12 cellular contexts compared by ENCODE assay signal in genomic region chr10:79380918-79381775, GRCh38. TPM values are rescaled to one million over a fixed set of nuclear protein-coding genes. Genes with fewer than 3 reads are reported as not detected.
DNase-seq lines count a peak whose midpoint lies in the region; ATAC-seq and TF ChIP-seq lines count a peak whose summit lies in the region.
"Had no signal": no experiment of that assay in that cellular context is flagged by ENCODE, and none has a peak within 500 bp of the region (broad histone marks: within the 10 kb centered on the region; RNA-seq: fewer than 3 reads in every experiment).

No MANE protein-coding gene starts in this region.

- ATAC-seq in gastrocnemius medialis (no peak), GM18498 (IDR thresholded peaks at IDR 0.05; ENCODE audit: unreplicated experiment) (no peak)

- no peaks in the 10 kb centered on the region for H3K27me3 Mint-ChIP-seq in activated CD4-positive, alpha-beta memory T cell treated with anti-CD3 and anti-CD28 coated beads, Interleukin-2, amount 10 ng/mL, durations not matched to agents 7 days and 5 days
- H3K27me3 Mint-ChIP-seq: CD4-positive, alpha-beta T cell had no signal

- intact Hi-C loops in gastrocnemius medialis (cut with DNase I; ENCODE audit: low total_unique reads) = no loop called here

- H4K20me1 ChIP-seq in BLaER1 = no peaks in the 10 kb centered on the region

- TF ChIP-seq POLR2A in gastrocnemius medialis (IDR thresholded peaks at IDR 0.05) = no peak

- H3K9ac ChIP-seq in BLaER1 = no peak overlapping the region

- H3K9me3 Mint-ChIP-seq in activated CD4-positive, alpha-beta memory T cell treated with anti-CD3 and anti-CD28 coated beads, Interleukin-2, amount 10 ng/mL, durations not matched to agents 7 days and 5 days = no peaks in the 10 kb centered on the region
- H3K9me3 Mint-ChIP-seq: CD4-positive, alpha-beta T cell had no signal

- no peaks in the 10 kb centered on the region for H3K9me3 ChIP-seq in BLaER1
- no peaks in the 10 kb centered on the region for H3K9me3 ChIP-seq in gastrocnemius medialis
- H3K9me3 ChIP-seq: MG63 had no signal

- H3K4me3 ChIP-seq in BLaER1 (no peak overlapping the region), gastrocnemius medialis (no peak overlapping the region)
- H3K4me3 ChIP-seq: MG63 had no signal

- no peaks in the 10 kb centered on the region for H3K4me1 Mint-ChIP-seq in activated CD4-positive, alpha-beta memory T cell treated with anti-CD3 and anti-CD28 coated beads, Interleukin-2, amount 10 ng/mL, durations not matched to agents 7 days and 5 days

- in situ Hi-C loops in gastrocnemius medialis (cut with MboI; ENCODE audit: low sequenced_read_pairs in 4 of 4) = no loop called here

- H3K36me3 ChIP-seq in BLaER1 (peaks cover 6% of the 10 kb centered on the region; the same call in 1 of the 2 replicates), gastrocnemius medialis (peaks cover 0 to 5% of the 10 kb centered on the region in 2 donors)
- H3K36me3 ChIP-seq: MG63 had no signal

- CTCF ChIA-PET in activated CD4-positive, alpha-beta memory T cell treated with anti-CD3 and anti-CD28 coated beads, Interleukin-2, amount 10 ng/mL, durations not matched to agents 7 days and 5 days (lab: Charles Lee) = interaction anchor here (2.0 kb wide), 1 partner anchor 7 kb away, joined by 11 read pairs; no protein-coding TSS in a partner anchor

- H3K27ac Mint-ChIP-seq in activated CD4-positive, alpha-beta memory T cell treated with anti-CD3 and anti-CD28 coated beads, Interleukin-2, amount 10 ng/mL, durations not matched to agents 7 days and 5 days = no peak overlapping the region
- H3K27ac Mint-ChIP-seq: CD4-positive, alpha-beta T cell had no signal

- DNase-seq in activated CD4-positive, alpha-beta memory T cell treated with anti-CD3 and anti-CD28 coated beads, Interleukin-2, amount 10 ng/mL, durations not matched to agents 7 days and 5 days = peak; percentile 12
- DNase-seq in iPS-NIHi7 (ENCODE audit: extremely low spot score) (peak; percentile 10), gastrocnemius medialis (no peak), hepatic stellate cell (ENCODE audit: low spot score) (no peak), cortex of kidney (lab: John Stamatoyannopoulos, UW) (no peak), NCI-H2196 (lab: John Stamatoyannopoulos, UW; ENCODE audit: unreplicated experiment) (no peak)
- DNase-seq: erythroblast, NCI-H524 treated with DMSO at 0.1 percent for 48 hours had no signal

- no peak for TF ChIP-seq CTCF in gastrocnemius medialis (IDR thresholded peaks at IDR 0.05 in 4 of 5, conservative IDR thresholded peaks at IDR 0.05 in 1 of 5)

- POLR2A ChIA-PET in activated CD4-positive, alpha-beta memory T cell treated with anti-CD3 and anti-CD28 coated beads, Interleukin-2, amount 10 ng/mL, durations not matched to agents 7 days and 5 days (lab: Charles Lee) = no interaction called here

- H3K27ac ChIP-seq in BLaER1 = peak overlapping the region; percentile 38; the same call in 1 of the 2 replicates
- H3K27ac ChIP-seq in gastrocnemius medialis = peak overlapping the region; percentile 60 to 68 (median 66)

- H3K4me3 Mint-ChIP-seq in activated CD4-positive, alpha-beta memory T cell treated with anti-CD3 and anti-CD28 coated beads, Interleukin-2, amount 10 ng/mL, durations not matched to agents 7 days and 5 days = no peak overlapping the region
- H3K4me3 Mint-ChIP-seq: CD4-positive, alpha-beta T cell had no signal

- H3K36me3 Mint-ChIP-seq in activated CD4-positive, alpha-beta memory T cell treated with anti-CD3 and anti-CD28 coated beads, Interleukin-2, amount 10 ng/mL, durations not matched to agents 7 days and 5 days (ENCODE audit: low read depth) = no peaks in the 10 kb centered on the region

- H3K4me2 ChIP-seq in BLaER1 = no peak overlapping the region

- no peaks in the 10 kb centered on the region for H3K27me3 ChIP-seq in BLaER1
- no peaks in the 10 kb centered on the region for H3K27me3 ChIP-seq in gastrocnemius medialis
- H3K27me3 ChIP-seq: MG63 had no signal

- peaks cover 15% of the 10 kb centered on the region for H3K4me1 ChIP-seq in BLaER1
- peaks cover 31 to 38% of the 10 kb centered on the region in 2 donors for H3K4me1 ChIP-seq in gastrocnemius medialis

RNA-seq across cellular contexts. Expression of gene PPIF, which starts 33.9 kb away (rescaled TPM):
- 10 to 100 TPM; 80.7 to 88.4 TPM for total RNA-seq in activated CD4-positive, alpha-beta memory T cell treated with anti-CD3 and anti-CD28 coated beads, Interleukin-2, amount 10 ng/mL, durations not matched to agents 7 days and 5 days
- 10 to 100 TPM; 39.1 to 82.1 (median 67.9) TPM for total RNA-seq in gastrocnemius medialis

Comparison
In these comparisons a context has a peak if more than half of its experiments do, and no peak if none do; other contexts are left out.
1. DNase-seq: peak in activated CD4-positive, alpha-beta memory T cell treated with anti-CD3 and anti-CD28 coated beads, Interleukin-2, amount 10 ng/mL, durations not matched to agents 7 days and 5 days (single experiment) and iPS-NIHi7 (single experiment); none in gastrocnemius medialis (0 of 2), hepatic stellate cell (single experiment), cortex of kidney (single experiment) and NCI-H2196 (single experiment).